Comparison of ENCODE assay signal across 3 cellular contexts in genomic region chr9:122718038-122718437, GRCh38.
TF ChIP-seq lines count a peak whose summit lies in the region.

No MANE protein-coding gene starts in this region.

TF ChIP-seq in HepG2, 621 proteins besides CTCF, POLR2A, EP300 and RAD21:
- TF ChIP-seq ZBTB40 (IDR thresholded peaks at IDR 0.05) (peak; percentile 88), ZBTB40 (CRISPR knock-in tag; IDR thresholded peaks at IDR 0.05) (no peak), ZNF430 (CRISPR knock-in tag; IDR thresholded peaks at IDR 0.05) (no peak)

TF ChIP-seq in HEK293T, 16 proteins besides CTCF, POLR2A, EP300 and RAD21:
- TF ChIP-seq TARDBP (IDR thresholded peaks at IDR 0.05) (no peak), ELF4 (IDR thresholded peaks at IDR 0.05) (peak; percentile 85), LEF1 (IDR thresholded peaks at IDR 0.05; ENCODE audit: borderline replicate concordance) (no peak), PKNOX1 (IDR thresholded peaks at IDR 0.05) (no peak), FOXA1 (IDR thresholded peaks at IDR 0.05) (no peak), SP1 (IDR thresholded peaks at IDR 0.05) (no peak), NFRKB (IDR thresholded peaks at IDR 0.05) (no peak)

TF ChIP-seq in K562, 482 proteins besides CTCF, POLR2A, EP300 and RAD21:
- TF ChIP-seq ZBTB40 (IDR thresholded peaks at IDR 0.05) (peak; percentile 56; the same call in 1 of the 2 replicates), ZBTB40 (CRISPR knock-in tag; IDR thresholded peaks at IDR 0.05) (no peak), SOX6 (IDR thresholded peaks at IDR 0.05) (no peak)
